Comparison of ENCODE assay signal across 13 cellular contexts in genomic region chr3:140292154-140292553, GRCh38.
DNase-seq lines count a peak whose midpoint lies in the region; FAIRE-seq and TF ChIP-seq lines count a peak whose summit lies in the region.
"Had no signal": no experiment of that assay in that cellular context is flagged by ENCODE, and none has a peak within 500 bp of the region (broad histone marks: within the 10 kb centered on the region; RNA-seq: fewer than 3 reads in every experiment).

No MANE protein-coding gene starts in this region.

- no peaks in the 10 kb centered on the region for H4K20me1 ChIP-seq in smooth muscle cell (ENCODE audit: low read depth)
- H4K20me1 ChIP-seq: BLaER1 had no signal

- no peak overlapping the region for H3K4me3 ChIP-seq in bronchial epithelial cell (ENCODE audit: low read depth, low read length)
- no peak overlapping the region for H3K4me3 ChIP-seq in smooth muscle cell
- no peak overlapping the region for H3K4me3 ChIP-seq in lower leg skin (ENCODE audit: low read depth, poor library complexity, severe bottlenecking)
- H3K4me3 ChIP-seq: BLaER1, pancreas had no signal

- no peak for FAIRE-seq in bronchial epithelial cell (lab: Jason Lieb, UNC)
- FAIRE-seq: pancreas, small intestine had no signal

- WGBS in smooth muscle cell (ENCODE audit: low lambda C conversion rate) = 53% methylated on average over 2 of the region's 2 CpGs
- 66 to 77% methylated on average over 2 of the region's 2 CpGs for WGBS in lower leg skin, 2 donors

- H3K27ac ChIP-seq in smooth muscle cell (ENCODE audit: low read depth) = peak overlapping the region; percentile 88
- H3K27ac ChIP-seq: BLaER1, pancreas had no signal

- intact Hi-C loops in lower leg skin (cut with DNase I; ENCODE audit: low total_unique reads) = no loop called here

- H3K9me3 ChIP-seq in smooth muscle cell (replicated peaks; ENCODE audit: low read depth) = no peaks in the 10 kb centered on the region
- H3K9me3 ChIP-seq: BLaER1, pancreas had no signal

- DNase-seq in LHCN-M2 (ENCODE audit: low read depth) (peak; percentile 68), bronchial epithelial cell (ENCODE audit: low read depth) (peak; percentile 65), foreskin melanocyte (peak; percentile 50), smooth muscle cell (lab: John Stamatoyannopoulos, UW; ENCODE audit: unreplicated experiment) (no peak), hepatic stellate cell (ENCODE audit: low spot score) (no peak), cerebellum (ENCODE audit: low spot score) (no peak), lower leg skin (ENCODE audit: low spot score in 2 of 2) (no peak)
- DNase-seq: activated CD4-positive, alpha-beta T cell treated with anti-CD3 and anti-CD28 coated beads, Interleukin-2, amount 10 ng/mL, durations not matched to agents 24 days and 14 days; activated CD8-positive, alpha-beta memory T cell treated with anti-CD3 and anti-CD28 coated beads, Interleukin-2, amount 50 U/mL, for 48 hours; activated naive CD4-positive, alpha-beta T cell treated with Interleukin-2 at 50 U/mL for 16 hours; pancreas; small intestine had no signal

- H3K4me2 ChIP-seq in smooth muscle cell = peak overlapping the region; percentile 6
- H3K4me2 ChIP-seq: BLaER1 had no signal

- H3K4me1 ChIP-seq in smooth muscle cell (ENCODE audit: low read depth) = no peaks in the 10 kb centered on the region
- H3K4me1 ChIP-seq: BLaER1, pancreas had no signal

- H3K36me3 ChIP-seq in bronchial epithelial cell (ENCODE audit: control insufficient read depth, insufficient read depth, low read length) (no peaks in the 10 kb centered on the region), smooth muscle cell (ENCODE audit: low read depth) (no peaks in the 10 kb centered on the region)
- H3K36me3 ChIP-seq: BLaER1, pancreas had no signal

- TF ChIP-seq CTCF in bronchial epithelial cell (IDR thresholded peaks at IDR 0.05; ENCODE audit: insufficient read depth, low read length, severe bottlenecking) = no peak
- TF ChIP-seq CTCF in smooth muscle cell (IDR thresholded peaks at IDR 0.05; ENCODE audit: borderline replicate concordance, insufficient read depth, poor library complexity, severe bottlenecking) = no peak
- TF ChIP-seq CTCF in lower leg skin (IDR thresholded peaks at IDR 0.05) = no peak

- H2AFZ ChIP-seq in smooth muscle cell (ENCODE audit: low read depth) = no peak overlapping the region

- no peaks in the 10 kb centered on the region for H3K79me2 ChIP-seq in smooth muscle cell (ENCODE audit: low read depth)

- peaks cover 5% of the 10 kb centered on the region for H3F3A ChIP-seq in smooth muscle cell (ENCODE audit: low read depth)

- H3K27me3 ChIP-seq in bronchial epithelial cell (ENCODE audit: control insufficient read depth, insufficient read depth, low read length) (no peaks in the 10 kb centered on the region), smooth muscle cell (ENCODE audit: low read depth) (no peaks in the 10 kb centered on the region)
- H3K27me3 ChIP-seq: BLaER1, pancreas had no signal

- TF ChIP-seq POLR2A in lower leg skin (IDR thresholded peaks at IDR 0.05) = no peak

- peak overlapping the region; percentile 42 for H3K9ac ChIP-seq in smooth muscle cell (ENCODE audit: low read depth)
- H3K9ac ChIP-seq: BLaER1 had no signal

Comparison
In these comparisons a context has a peak if more than half of its experiments do, and no peak if none do; other contexts are left out.
1. DNase-seq: peak in LHCN-M2 (single experiment), bronchial epithelial cell (single experiment) and foreskin melanocyte (single experiment); none in smooth muscle cell (single experiment), hepatic stellate cell (single experiment), cerebellum (single experiment) and lower leg skin (0 of 2).